Comparison of ENCODE assay signal across 11 cellular contexts in the genomic region with DNA sequence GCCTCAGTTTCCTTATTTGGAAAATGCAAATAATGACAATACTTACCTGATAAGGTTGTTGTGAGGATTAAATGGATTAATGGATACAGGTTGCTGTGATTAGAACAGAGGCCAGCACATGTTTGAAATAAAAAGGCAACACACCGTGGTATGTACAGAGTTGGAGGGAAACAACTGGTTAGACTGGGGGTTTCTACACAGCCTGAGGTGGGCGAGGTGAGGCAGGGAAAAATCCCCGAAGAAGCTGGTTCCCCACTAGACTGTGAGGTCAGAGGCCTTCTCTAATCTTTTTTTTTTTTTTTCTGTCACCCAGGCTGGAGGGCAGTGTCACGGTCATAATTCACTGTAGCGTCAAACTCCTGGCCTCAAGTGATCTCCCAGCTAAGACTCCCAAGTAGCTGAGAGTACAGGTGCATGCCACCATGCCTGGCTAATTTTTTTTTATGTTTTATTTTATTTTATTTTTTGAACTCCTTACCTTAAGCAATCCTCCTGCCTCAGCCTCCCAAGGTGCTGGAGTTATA. TPM values are rescaled to one million over a fixed set of nuclear protein-coding genes. Genes with fewer than 3 reads are reported as not detected.
A peak's percentile ranks its signal among the peaks of the same experiment; 100 is the strongest.
DNase-seq lines count a peak whose midpoint lies in the region; ATAC-seq, FAIRE-seq and TF ChIP-seq lines count a peak whose summit lies in the region.
"Had no signal": no experiment of that assay in that cellular context is flagged by ENCODE, and none has a peak within 500 bp of the region (broad histone marks: within the 10 kb centered on the region; RNA-seq: fewer than 3 reads in every experiment).

No MANE protein-coding gene starts in this region.

- H3K27me3 Mint-ChIP-seq in WTC11 (ENCODE audit: low read depth) = peaks cover 23% of the 10 kb centered on the region
- peaks cover 7% of the 10 kb centered on the region for H3K27me3 Mint-ChIP-seq in mesothelial cell of epicardium (ENCODE audit: low read depth)

- peak; percentile 31 for DNase-seq in GM10266 (ENCODE audit: extremely low spot score)
- DNase-seq in WTC11 (ENCODE audit: low spot score) = no peak
- DNase-seq in mesothelial cell of epicardium (ENCODE audit: low spot score in 2 of 2, unreplicated experiment in 2 of 2) = no peak
- DNase-seq in NCI-H774 (lab: John Stamatoyannopoulos, UW) = no peak
- no peak for DNase-seq in NCI-H510A treated with DMSO at 0.1 percent for 48 hours (lab: John Stamatoyannopoulos, UW)
- no peak for DNase-seq in GM12891 (ENCODE audit: insufficient read length, low spot score)
- DNase-seq: activated CD4-positive, CD25-positive, alpha-beta regulatory T cell had no signal

- H3K4me3 Mint-ChIP-seq in WTC11 (peak overlapping the region; percentile 66), mesothelial cell of epicardium (peak overlapping the region; percentile 71)

- CTCF ChIA-PET in WTC11 (lab: Charles Lee) = interaction anchor here (1.3 to 2.6 kb wide), 4 partner anchors 11 to 115 kb away, joined by 3 to 13 read pairs (median 6); no protein-coding TSS in a partner anchor

- TF ChIP-seq CTCF in GM10266 (IDR thresholded peaks at IDR 0.05; ENCODE audit: control insufficient read depth, insufficient read depth, low read depth, missing control alignments) = no peak
- TF ChIP-seq CTCF in WTC11 (IDR thresholded peaks at IDR 0.05) = no peak
- no peak for TF ChIP-seq CTCF in mesothelial cell of epicardium (IDR thresholded peaks at IDR 0.05; ENCODE audit: unreplicated experiment)

- peaks cover 9% of the 10 kb centered on the region for H3K9me3 Mint-ChIP-seq in WTC11
- no peaks in the 10 kb centered on the region for H3K9me3 Mint-ChIP-seq in mesothelial cell of epicardium
- H3K9me3 Mint-ChIP-seq: dendritic cell treated with granulocyte-macrophage colony-stimulating factor and Interleukin-4, amounts not matched to agents 40 ng/mL and 50 ng/mL, for 4 days had no signal

- peaks cover 29% of the 10 kb centered on the region for H4K20me1 ChIP-seq in BLaER1

- no peak for FAIRE-seq in GM12891 (lab: Jason Lieb, UNC)

- H3K4me2 ChIP-seq in BLaER1 = peak overlapping the region; percentile 91

- no peak for TF ChIP-seq POLR2A in GM12891 (IDR thresholded peaks at IDR 0.05; ENCODE audit: low read depth, low read length)

- H3K4me1 ChIP-seq in BLaER1 = peaks cover 42% of the 10 kb centered on the region

- POLR2A ChIA-PET in WTC11 (lab: Charles Lee) = no interaction called here

- no peaks in the 10 kb centered on the region for H3K27me3 ChIP-seq in BLaER1

- no peak overlapping the region for H3K9ac ChIP-seq in BLaER1

- peaks cover 20% of the 10 kb centered on the region for H3K4me1 Mint-ChIP-seq in WTC11
- H3K4me1 Mint-ChIP-seq in mesothelial cell of epicardium = peaks cover 25% of the 10 kb centered on the region

- peaks cover 22% of the 10 kb centered on the region for H3K36me3 ChIP-seq in BLaER1

- peaks cover 6% of the 10 kb centered on the region; the same call in 1 of the 2 replicates for H3K9me3 ChIP-seq in BLaER1
- H3K9me3 ChIP-seq: mucosa of descending colon had no signal

- no peak overlapping the region for H3K27ac ChIP-seq in BLaER1

- ATAC-seq in WTC11 (no peak), GM18517 (IDR thresholded peaks at IDR 0.05; ENCODE audit: unreplicated experiment) (no peak)

- H3K4me3 ChIP-seq in BLaER1 = peak overlapping the region; percentile 77

- H3K36me3 Mint-ChIP-seq in WTC11 (peaks cover 18% of the 10 kb centered on the region), mesothelial cell of epicardium (peaks cover 8% of the 10 kb centered on the region)

- H3K27ac Mint-ChIP-seq in WTC11 (no peak overlapping the region), mesothelial cell of epicardium (no peak overlapping the region)

TF ChIP-seq in WTC11, 78 proteins besides CTCF, POLR2A, EP300 and RAD21:
- TF ChIP-seq SMAD3 (CRISPR knock-in tag; IDR thresholded peaks at IDR 0.05; ENCODE audit: borderline replicate concordance) (no peak), GRHL2 (CRISPR knock-in tag; IDR thresholded peaks at IDR 0.05; ENCODE audit: insufficient replicate concordance, severe bottlenecking) (no peak)
- TF ChIP-seq, protein P1, sequence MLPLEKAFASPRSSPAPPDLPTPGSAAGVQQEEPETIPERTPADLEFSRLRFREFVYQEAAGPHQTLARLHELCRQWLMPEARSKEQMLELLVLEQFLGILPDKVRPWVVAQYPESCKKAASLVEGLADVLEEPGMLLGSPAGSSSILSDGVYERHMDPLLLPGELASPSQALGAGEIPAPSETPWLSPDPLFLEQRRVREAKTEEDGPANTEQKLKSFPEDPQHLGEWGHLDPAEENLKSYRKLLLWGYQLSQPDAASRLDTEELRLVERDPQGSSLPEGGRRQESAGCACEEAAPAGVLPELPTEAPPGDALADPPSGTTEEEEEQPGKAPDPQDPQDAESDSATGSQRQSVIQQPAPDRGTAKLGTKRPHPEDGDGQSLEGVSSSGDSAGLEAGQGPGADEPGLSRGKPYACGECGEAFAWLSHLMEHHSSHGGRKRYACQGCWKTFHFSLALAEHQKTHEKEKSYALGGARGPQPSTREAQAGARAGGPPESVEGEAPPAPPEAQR (CRISPR knock-in tag; IDR thresholded peaks at IDR 0.05) = no peak

TF ChIP-seq in GM12891, 5 proteins besides CTCF, POLR2A, EP300 and RAD21:
- TF ChIP-seq TAF1 (IDR thresholded peaks at IDR 0.05; ENCODE audit: low read depth, low read length) (no peak), SPI1 (IDR thresholded peaks at IDR 0.05; ENCODE audit: low read depth, low read length) (no peak), POLR2AphosphoS5 (IDR thresholded peaks at IDR 0.05; ENCODE audit: low read depth, low read length) (no peak), PAX5 (IDR thresholded peaks at IDR 0.05; ENCODE audit: insufficient read depth, low read length, severe bottlenecking) (no peak)

RNA-seq across cellular contexts. Expression of a gene that starts 1.2 kb away (rescaled TPM):
- total RNA-seq in WTC11 (2021) (14.2 to 16.0 TPM (median 14.4 TPM) in 3 replicates), mesothelial cell of epicardium (21.7 to 24.3 TPM (median 23.1 TPM) in 3 replicates)
- polyA plus RNA-seq in GM12891 (2012; ENCODE audit: low read depth, missing spikeins) = 6.9 TPM
